Comparison of ENCODE assay signal across 14 cellular contexts in genomic region chr11:73275381-73275750, GRCh38. TPM values are rescaled to one million over a fixed set of nuclear protein-coding genes. Genes with fewer than 3 reads are reported as not detected.
"Had no signal": no experiment of that assay in that cellular context is flagged by ENCODE, and none has a peak within 500 bp of the region (broad histone marks: within the 10 kb centered on the region; RNA-seq: fewer than 3 reads in every experiment).

No MANE protein-coding gene starts in this region.

- H3K27me3 ChIP-seq: upper lobe of left lung had no signal

- H3K36me3 Mint-ChIP-seq: activated naive CD4-positive, alpha-beta T cell treated with anti-CD3 and anti-CD28 coated beads, Interleukin-2, amount 10 ng/mL, durations not matched to agents 7 days and 5 days; stimulated activated naive B cell treated with anti-CD40 and anti-IgM and Interleukin-4, amounts not matched to agents 10 μg/mL and 1 μg/mL and 100 μg/mL, for 72 hours had no signal

- H3K9me3 Mint-ChIP-seq: activated CD8-positive, alpha-beta T cell treated with anti-CD3 and anti-CD28 coated beads for 36 hours; activated naive CD4-positive, alpha-beta T cell treated with anti-CD3 and anti-CD28 coated beads, Interleukin-2, amount 10 ng/mL, durations not matched to agents 7 days and 5 days; nephron progenitor cell; stimulated activated naive B cell treated with anti-CD40 and anti-IgM and Interleukin-4, amounts not matched to agents 10 μg/mL and 1 μg/mL and 100 μg/mL, for 72 hours; T-helper 2 cell treated with Interferon-gamma antibody and Interleukin-4, amounts not matched to agents 5 μg/mL and 100 μg/mL, for 36 hours had no signal

- H3K4me1 Mint-ChIP-seq: activated naive CD4-positive, alpha-beta T cell treated with anti-CD3 and anti-CD28 coated beads, Interleukin-2, amount 10 ng/mL, durations not matched to agents 7 days and 5 days had no signal

- H3K9me3 ChIP-seq: esophagus muscularis mucosa, upper lobe of left lung had no signal

- H3K27ac Mint-ChIP-seq: activated CD8-positive, alpha-beta T cell treated with anti-CD3 and anti-CD28 coated beads for 36 hours; activated naive CD4-positive, alpha-beta T cell treated with anti-CD3 and anti-CD28 coated beads, Interleukin-2, amount 10 ng/mL, durations not matched to agents 7 days and 5 days; nephron progenitor cell; stimulated activated naive B cell treated with anti-CD40 and anti-IgM and Interleukin-4, amounts not matched to agents 10 μg/mL and 1 μg/mL and 100 μg/mL, for 72 hours; T-helper 2 cell treated with Interferon-gamma antibody and Interleukin-4, amounts not matched to agents 5 μg/mL and 100 μg/mL, for 36 hours had no signal

- DNase-seq: activated CD8-positive, alpha-beta memory T cell treated with anti-CD3 and anti-CD28 coated beads, Interleukin-2, amount 50 U/mL, for 48 hours; activated CD8-positive, alpha-beta T cell treated with anti-CD3 and anti-CD28 coated beads for 36 hours; activated naive CD4-positive, alpha-beta T cell treated with anti-CD3 and anti-CD28 coated beads, Interleukin-2, amount 10 ng/mL, durations not matched to agents 7 days and 5 days; dermis blood vessel endothelial cell; SHP77 treated with DMSO at 0.1 percent for 48 hours; stimulated activated CD4-positive, alpha-beta T cell treated with anti-CD3 and anti-CD28 coated beads, Interleukin-1b, Interleukin-23, amount 100 ng/mL, for 48 hours; stimulated activated naive B cell treated with anti-CD40 and anti-IgM and Interleukin-4, amounts not matched to agents 10 μg/mL and 1 μg/mL and 100 μg/mL, for 72 hours; SW 1271; upper lobe of left lung had no signal

- H3K4me3 Mint-ChIP-seq: activated CD8-positive, alpha-beta T cell treated with anti-CD3 and anti-CD28 coated beads for 36 hours; activated naive CD4-positive, alpha-beta T cell treated with anti-CD3 and anti-CD28 coated beads, Interleukin-2, amount 10 ng/mL, durations not matched to agents 7 days and 5 days; nephron progenitor cell; stimulated activated naive B cell treated with anti-CD40 and anti-IgM and Interleukin-4, amounts not matched to agents 10 μg/mL and 1 μg/mL and 100 μg/mL, for 72 hours; T-helper 2 cell treated with Interferon-gamma antibody and Interleukin-4, amounts not matched to agents 5 μg/mL and 100 μg/mL, for 36 hours had no signal

- H3K27me3 Mint-ChIP-seq: stimulated activated naive B cell treated with anti-CD40 and anti-IgM and Interleukin-4, amounts not matched to agents 10 μg/mL and 1 μg/mL and 100 μg/mL, for 72 hours had no signal

- H3K27ac ChIP-seq: upper lobe of left lung had no signal

- ATAC-seq: activated CD8-positive, alpha-beta T cell treated with anti-CD3 and anti-CD28 coated beads for 36 hours had no signal

RNA-seq across cellular contexts. Expression of gene P2RY6, which starts 3.2 kb away (rescaled TPM):
- total RNA-seq: activated CD8-positive, alpha-beta T cell treated with anti-CD3 and anti-CD28 coated beads for 36 hours; dermis blood vessel endothelial cell; fibroblast of villous mesenchyme; osteocyte had no signal

RNA-seq across cellular contexts. Expression of gene P2RY2, which starts 57.3 kb away (rescaled TPM):
- total RNA-seq: activated CD8-positive, alpha-beta T cell treated with anti-CD3 and anti-CD28 coated beads for 36 hours; osteocyte had no signal
